Comparison of ENCODE assay signal across 17 cellular contexts in the genomic region with DNA sequence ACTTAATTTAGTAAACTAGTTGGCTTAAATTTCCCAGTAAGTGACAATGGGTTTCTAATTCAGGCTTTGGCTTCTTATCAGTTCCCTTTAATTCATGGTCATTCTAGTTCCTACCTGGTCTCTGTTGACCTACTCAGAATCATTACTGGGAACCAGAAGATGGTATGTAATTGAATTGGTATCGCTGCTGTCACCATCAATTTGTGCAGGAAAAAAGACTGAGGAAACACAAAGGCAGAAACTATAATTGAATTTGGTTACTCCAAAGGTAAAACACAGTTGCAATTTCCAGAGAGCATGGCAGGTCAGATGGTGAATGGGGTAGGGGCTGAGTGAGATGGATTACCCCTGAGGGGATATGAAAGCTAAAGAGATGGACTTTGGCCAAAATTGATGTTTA.
"Had no signal": no experiment of that assay in that cellular context is flagged by ENCODE, and none has a peak within 500 bp of the region (broad histone marks: within the 10 kb centered on the region; RNA-seq: fewer than 3 reads in every experiment).

No MANE protein-coding gene starts in this region.

- H3K27ac ChIP-seq: HL-60, KMS-11, SJSA1 had no signal

- DNase-seq: Kasumi-1, MM.1S, NCI-H1092 treated with DMSO at 0.1 percent for 48 hours, NCI-H1694 treated with DMSO at 0.1 percent for 48 hours, NCI-H2029, NCI-H2081 treated with DMSO at 0.1 percent for 48 hours, NCI-H2171 treated with DMSO at 0.1 percent for 48 hours, NCI-H345, NCI-H446 treated with DMSO at 0.1 percent for 48 hours, NCI-H510A treated with DMSO at 0.1 percent for 48 hours, Right ventricle myocardium superior, RPMI8226, SIG-M5 had no signal

- H3K27me3 ChIP-seq: SJSA1 had no signal

- H3K9me3 ChIP-seq: SJSA1 had no signal

- H3K4me3 ChIP-seq: K562, SJSA1 had no signal

- ATAC-seq: K562 had no signal

- H3K36me3 ChIP-seq: SJSA1 had no signal
